ENCODE assay signal across 8 cellular contexts in the genomic region with DNA sequence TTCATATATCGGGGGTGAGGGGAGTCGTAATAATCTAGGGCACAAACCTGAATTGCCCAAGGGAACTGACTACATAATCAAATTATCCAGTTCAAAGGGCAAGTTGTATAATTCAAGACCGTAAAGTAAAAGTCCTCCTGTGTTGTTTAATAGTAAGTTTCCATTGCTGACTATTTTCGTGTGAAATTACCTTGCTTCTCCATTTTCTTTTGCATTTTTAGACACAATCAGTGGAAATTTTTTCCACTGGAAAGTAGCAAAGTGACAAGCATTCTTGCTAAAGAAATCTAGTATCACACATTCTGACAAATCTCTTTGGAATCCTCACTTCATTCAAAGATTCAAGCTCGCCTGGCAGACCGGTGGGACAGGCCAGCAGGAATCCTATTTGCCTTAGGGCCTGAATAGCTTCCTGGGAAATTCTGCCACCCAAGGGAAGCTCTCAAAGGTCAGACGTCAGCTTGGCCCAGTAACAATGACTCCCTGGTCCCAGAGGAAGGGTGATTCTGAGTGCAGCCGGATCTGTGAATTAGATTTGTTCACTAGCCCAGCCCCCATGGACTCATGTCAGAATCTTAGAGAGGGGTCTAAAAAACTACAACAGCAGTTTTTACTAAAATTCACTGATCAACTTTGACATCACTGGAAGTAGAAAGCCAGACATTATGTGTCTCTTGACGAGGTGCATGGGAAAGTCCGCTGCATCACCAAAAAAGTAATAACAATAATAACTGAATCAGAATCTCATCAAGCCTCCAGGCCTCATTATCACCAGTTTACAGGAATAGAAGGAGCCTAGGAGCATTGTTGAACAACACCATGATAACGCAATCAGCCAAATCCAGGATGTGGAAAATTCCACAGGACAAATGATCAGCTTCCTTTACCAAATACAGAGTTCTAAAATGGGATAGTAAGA.
DNase-seq lines count a peak whose midpoint lies in the region; ATAC-seq and TF ChIP-seq lines count a peak whose summit lies in the region.

No MANE protein-coding gene starts in this region.

- H3K4me3 ChIP-seq in HAP-1 (no peak overlapping the region), ascending aorta (no peak overlapping the region), hepatocyte (no peak overlapping the region), skin epidermis (no peak overlapping the region)

- no peak for ATAC-seq in GM21381 (IDR thresholded peaks at IDR 0.05; ENCODE audit: unreplicated experiment)
- no peak for ATAC-seq in HG03175 (IDR thresholded peaks at IDR 0.05; ENCODE audit: unreplicated experiment)

- DNase-seq in HAP-1 (ENCODE audit: low spot score in 2 of 2) (peak; percentile 77 to 84), ascending aorta (ENCODE audit: low spot score in 2 of 2) (no peak), hepatocyte (ENCODE audit: low spot score) (peak; percentile 44), middle frontal gyrus (ENCODE audit: extremely low spot score, low spot score) (no peak)
- DNase-seq in stimulated activated CD4-positive, alpha-beta T cell treated with anti-CD3 and anti-CD28 coated beads, Interleukin-4, amount 100 ng/mL, for 1 hour, result no peak

- H2AFZ ChIP-seq in hepatocyte, result no peak overlapping the region

- intact Hi-C loops in ascending aorta (cut with DNase I), result no loop called here

- H3K27me3 ChIP-seq in HAP-1 (ENCODE audit: low read depth) (no peaks in the 10 kb centered on the region), ascending aorta (no peaks in the 10 kb centered on the region), hepatocyte (no peaks in the 10 kb centered on the region)

- in situ Hi-C loops in HAP-1 (cut with MboI; ENCODE audit: low sequenced_read_pairs), result no loop called here

- TF ChIP-seq CTCF in ascending aorta (IDR thresholded peaks at IDR 0.05), result no peak
- no peak for TF ChIP-seq CTCF in hepatocyte (IDR thresholded peaks at IDR 0.05; ENCODE audit: poor library complexity)

- H3K36me3 ChIP-seq in HAP-1 (replicated peaks) (no peaks in the 10 kb centered on the region), ascending aorta (no peaks in the 10 kb centered on the region), hepatocyte (replicated peaks; ENCODE audit: insufficient read depth, low read depth) (no peaks in the 10 kb centered on the region)

- 44% methylated on average over 11 of the region's 11 CpGs for WGBS in hepatocyte (ENCODE audit: low lambda C conversion rate, missing lambda C conversion rate)

- no peaks in the 10 kb centered on the region for H4K20me1 ChIP-seq in hepatocyte (ENCODE audit: insufficient read depth, poor library complexity, severe bottlenecking)

- H3K79me2 ChIP-seq in hepatocyte, result no peaks in the 10 kb centered on the region

- H3K9me3 ChIP-seq in HAP-1 (no peaks in the 10 kb centered on the region), ascending aorta (no peaks in the 10 kb centered on the region), hepatocyte (ENCODE audit: low read depth) (no peaks in the 10 kb centered on the region)

- H3K27ac ChIP-seq in ascending aorta (peak overlapping the region; percentile 11 to 60), hepatocyte (peak overlapping the region; percentile 69), skin epidermis (peak overlapping the region in 15 of 21 experiments; percentile 42 to 77 (median 68))

- peak overlapping the region; percentile 19 for H3K4me2 ChIP-seq in hepatocyte

- no peaks in the 10 kb centered on the region for H3K9me2 ChIP-seq in hepatocyte (replicated peaks; ENCODE audit: insufficient read depth)

- H3K4me1 ChIP-seq in HAP-1 (peaks cover 26% of the 10 kb centered on the region), ascending aorta (peaks cover 0 to 2% of the 10 kb centered on the region in 2 donors), hepatocyte (ENCODE audit: insufficient read depth) (peaks cover 19% of the 10 kb centered on the region)

Comparison
In these comparisons a context has a peak if more than half of its experiments do, and no peak if none do; other contexts are left out.
1. DNase-seq: peak in HAP-1 (2 of 2) and hepatocyte (single experiment); none in ascending aorta (0 of 2), middle frontal gyrus (single experiment) and stimulated activated CD4-positive, alpha-beta T cell treated with anti-CD3 and anti-CD28 coated beads, Interleukin-4, amount 100 ng/mL, for 1 hour (single experiment).
2. Peak in every context shown above with its lines, with median percentiles within 50 percentile points of each other: H3K27ac ChIP-seq.